7 cellular contexts compared by ENCODE assay signal in genomic region chr10:11016959-11017574, GRCh38. TPM values are rescaled to one million over a fixed set of nuclear protein-coding genes. Genes with fewer than 3 reads are reported as not detected.
DNase-seq lines count a peak whose midpoint lies in the region; ATAC-seq and TF ChIP-seq lines count a peak whose summit lies in the region.

No MANE protein-coding gene starts in this region.

- no peak for DNase-seq in natural killer cell treated with Interleukin-12 subunit alpha and Interleukin-12 subunit beta and Interleukin-15 and Interleukin-18, amount 100 ng/mL, for 72 hours (ENCODE audit: low spot score)
- DNase-seq in substantia nigra (lab: John Stamatoyannopoulos, UW) = no peak
- DNase-seq in erythroblast (lab: John Stamatoyannopoulos, UW) = no peak
- DNase-seq in stimulated activated CD8-positive, alpha-beta memory T cell treated with anti-CD3 and anti-CD28 coated beads, Interleukin-4, amount 100 ng/mL, for 48 hours = no peak

- H3K27ac ChIP-seq in ectodermal cell (ENCODE audit: insufficient read depth, low read depth, low read length, poor library complexity, severe bottlenecking) = no peak overlapping the region
- no peak overlapping the region for H3K27ac ChIP-seq in substantia nigra (ENCODE audit: low read depth, low read length, poor library complexity, severe bottlenecking)

- H3K27me3 Mint-ChIP-seq in natural killer cell treated with Interleukin-12 subunit alpha and Interleukin-12 subunit beta and Interleukin-15 and Interleukin-18, amount 100 ng/mL, for 72 hours = peaks cover 51 to 83% of the 10 kb centered on the region in 2 donors

- H3K9me3 ChIP-seq in ectodermal cell (ENCODE audit: control insufficient read depth, low read length) = no peaks in the 10 kb centered on the region

- peaks cover 9% of the 10 kb centered on the region for H3K4me1 ChIP-seq in ectodermal cell (ENCODE audit: control insufficient read depth, insufficient read depth, low read length)

- no peaks in the 10 kb centered on the region for H3K36me3 ChIP-seq in ectodermal cell (ENCODE audit: control insufficient read depth, insufficient read depth, low read length)

- H3K4me3 Mint-ChIP-seq in natural killer cell treated with Interleukin-12 subunit alpha and Interleukin-12 subunit beta and Interleukin-15 and Interleukin-18, amount 100 ng/mL, for 72 hours = peak overlapping the region; percentile 66

- H3K4me1 Mint-ChIP-seq in natural killer cell treated with Interleukin-12 subunit alpha and Interleukin-12 subunit beta and Interleukin-15 and Interleukin-18, amount 100 ng/mL, for 72 hours (ENCODE audit: low read depth in 2 of 2) = peaks cover 9 to 11% of the 10 kb centered on the region in 2 donors

- 16 to 17% methylated on average over 19 of the region's 19 CpGs for WGBS in ectodermal cell, 2 experiments

- ATAC-seq in GM19463 (IDR thresholded peaks at IDR 0.05; ENCODE audit: unreplicated experiment) = peak; percentile 42
- peak; percentile 18 for ATAC-seq in HG03558 (IDR thresholded peaks at IDR 0.05; ENCODE audit: extremely low read depth, unreplicated experiment)
- ATAC-seq in natural killer cell treated with Interleukin-12 subunit alpha and Interleukin-12 subunit beta and Interleukin-15 and Interleukin-18, amount 100 ng/mL, for 72 hours = peak; percentile 55 to 60

- peaks cover 5% of the 10 kb centered on the region for H3K36me3 Mint-ChIP-seq in natural killer cell treated with Interleukin-12 subunit alpha and Interleukin-12 subunit beta and Interleukin-15 and Interleukin-18, amount 100 ng/mL, for 72 hours

- no peaks in the 10 kb centered on the region for H3K9me3 Mint-ChIP-seq in natural killer cell treated with Interleukin-12 subunit alpha and Interleukin-12 subunit beta and Interleukin-15 and Interleukin-18, amount 100 ng/mL, for 72 hours

- peaks cover 49% of the 10 kb centered on the region for H3K27me3 ChIP-seq in ectodermal cell (ENCODE audit: control insufficient read depth, insufficient read depth, low read length, poor library complexity, severe bottlenecking)

- peak overlapping the region; percentile 58 for H3K4me3 ChIP-seq in ectodermal cell (ENCODE audit: insufficient read depth, low read depth, low read length)

- no peak for TF ChIP-seq POLR2A in erythroblast (IDR thresholded peaks at IDR 0.05; ENCODE audit: low read length)

- no peak overlapping the region for H3K27ac Mint-ChIP-seq in natural killer cell treated with Interleukin-12 subunit alpha and Interleukin-12 subunit beta and Interleukin-15 and Interleukin-18, amount 100 ng/mL, for 72 hours

RNA-seq across cellular contexts. Expression of gene CELF2, which starts 0.6 kb away (rescaled TPM):
- polyA plus RNA-seq in ectodermal cell (2013, experiment 1 of 4) = 27.0 TPM
- 28.4 TPM for polyA plus RNA-seq in ectodermal cell (2013, experiment 2 of 4)
- polyA plus RNA-seq in ectodermal cell (2013, experiment 3 of 4) = 23.3 TPM
- 26.2 TPM for polyA plus RNA-seq in ectodermal cell (2013, experiment 4 of 4)
- total RNA-seq in natural killer cell treated with Interleukin-12 subunit alpha and Interleukin-12 subunit beta and Interleukin-15 and Interleukin-18, amount 100 ng/mL, for 72 hours = 100 to 1,000 TPM; 185 to 208 TPM
